Comparison of ENCODE assay signal across 32 cellular contexts in the genomic region with DNA sequence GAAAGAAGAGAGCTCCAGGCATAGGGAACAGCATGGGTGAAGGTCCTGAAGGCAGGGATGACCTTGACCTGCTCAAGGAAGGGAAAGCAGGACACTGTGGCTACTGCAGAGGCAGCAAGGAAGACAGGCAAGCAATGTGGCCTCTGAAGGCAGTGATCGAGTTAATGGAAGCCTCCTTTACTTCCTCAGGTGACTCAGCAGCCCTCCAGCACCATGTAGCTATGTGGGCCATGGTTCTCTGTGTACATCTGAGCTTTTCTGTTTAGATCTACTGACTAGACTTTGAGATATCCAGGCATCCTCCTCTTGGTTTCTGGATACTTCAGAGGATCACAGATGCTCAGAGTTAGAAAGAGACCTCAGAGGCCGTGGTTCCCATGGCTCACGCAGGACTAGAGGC.
"Had no signal": no experiment of that assay in that cellular context is flagged by ENCODE, and none has a peak within 500 bp of the region (broad histone marks: within the 10 kb centered on the region; RNA-seq: fewer than 3 reads in every experiment).

No MANE protein-coding gene starts in this region.

- H3K4me1 Mint-ChIP-seq: activated CD4-positive, alpha-beta memory T cell treated with anti-CD3 and anti-CD28 coated beads, Interleukin-2, amount 10 ng/mL, durations not matched to agents 7 days and 5 days; activated CD8-positive, alpha-beta memory T cell treated with anti-CD3 and anti-CD28 coated beads, Interleukin-2, amount 10 ng/mL, durations not matched to agents 7 days and 5 days; activated naive CD8-positive, alpha-beta T cell treated with anti-CD3 and anti-CD28 coated beads for 36 hours; activated T-helper 17 cell treated with anti-CD3 and anti-CD28 coated beads, Interleukin-2, amount 50 U/mL, for 72 hours had no signal

- H3K27ac Mint-ChIP-seq: activated CD4-positive, alpha-beta memory T cell treated with anti-CD3 and anti-CD28 coated beads, Interleukin-2, amount 10 ng/mL, durations not matched to agents 7 days and 5 days; activated CD8-positive, alpha-beta memory T cell treated with anti-CD3 and anti-CD28 coated beads, Interleukin-2, amount 10 ng/mL, durations not matched to agents 7 days and 5 days; activated naive CD8-positive, alpha-beta T cell treated with anti-CD3 and anti-CD28 coated beads for 36 hours; activated T-cell treated with anti-CD3 and anti-CD28 coated beads, Interleukin-2, amount 50 U/mL, for 72 hours; activated T-helper 17 cell treated with anti-CD3 and anti-CD28 coated beads, Interleukin-2, amount 50 U/mL, for 72 hours had no signal

- DNase-seq: activated CD4-positive, alpha-beta memory T cell treated with anti-CD3 and anti-CD28 coated beads, Interleukin-2, amount 10 ng/mL, durations not matched to agents 7 days and 5 days; activated CD4-positive, alpha-beta T cell treated with anti-CD3 and anti-CD28 coated beads for 1 hour; activated CD4-positive, alpha-beta T cell treated with anti-CD3 and anti-CD28 coated beads for 48 hours; activated CD4-positive, CD25-positive, alpha-beta regulatory T cell; activated CD8-positive, alpha-beta memory T cell treated with anti-CD3 and anti-CD28 coated beads for 24 hours; activated CD8-positive, alpha-beta memory T cell treated with anti-CD3 and anti-CD28 coated beads, Interleukin-2, amount 10 ng/mL, durations not matched to agents 7 days and 5 days; activated CD8-positive, alpha-beta memory T cell treated with anti-CD3 and anti-CD28 coated beads, Interleukin-2, amount 50 U/mL, for 48 hours; activated effector memory CD4-positive, alpha-beta T cell treated with anti-CD3 and anti-CD28 coated beads, Interleukin-2, amount 50 U/mL, for 16 hours; activated naive CD4-positive, alpha-beta T cell; activated naive CD4-positive, alpha-beta T cell treated with anti-CD3 and anti-CD28 coated beads, Interleukin-2, amount 50 U/mL, for 16 hours; activated naive CD8-positive, alpha-beta T cell treated with anti-CD3 and anti-CD28 coated beads for 36 hours; activated T-cell treated with anti-CD3 and anti-CD28 coated beads, Interleukin-2, amount 50 U/mL, for 72 hours; amniotic stem cell; aorta; caudate nucleus; MG63; NCI-H1048; NCI-H1105 treated with DMSO at 0.1 percent for 48 hours; NCI-H1436; NCI-H1694 treated with DMSO at 0.1 percent for 48 hours; NCI-H2029; NCI-H345; NCI-H524 treated with DMSO at 0.1 percent for 48 hours; PC-9; Right ventricle myocardium superior; SW 1271; T-helper 1 cell; T-helper 2 cell; T-helper 9 cell had no signal

- H3K27ac ChIP-seq: PC-9, VCaP had no signal

- H3K9me3 Mint-ChIP-seq: activated CD4-positive, alpha-beta memory T cell treated with anti-CD3 and anti-CD28 coated beads, Interleukin-2, amount 10 ng/mL, durations not matched to agents 7 days and 5 days had no signal

- H3K27me3 ChIP-seq: MG63 had no signal

- ATAC-seq: activated CD8-positive, alpha-beta memory T cell treated with anti-CD3 and anti-CD28 coated beads, Interleukin-2, amount 10 ng/mL, durations not matched to agents 7 days and 5 days; activated T-cell treated with anti-CD3 and anti-CD28 coated beads, Interleukin-2, amount 50 U/mL, for 72 hours; activated T-helper 17 cell treated with anti-CD3 and anti-CD28 coated beads, Interleukin-2, amount 50 U/mL, for 72 hours; K562 had no signal

- H3K36me3 Mint-ChIP-seq: activated CD8-positive, alpha-beta memory T cell treated with anti-CD3 and anti-CD28 coated beads, Interleukin-2, amount 10 ng/mL, durations not matched to agents 7 days and 5 days; activated naive CD8-positive, alpha-beta T cell treated with anti-CD3 and anti-CD28 coated beads for 36 hours had no signal

- H3K4me3 Mint-ChIP-seq: activated CD4-positive, alpha-beta memory T cell treated with anti-CD3 and anti-CD28 coated beads, Interleukin-2, amount 10 ng/mL, durations not matched to agents 7 days and 5 days; activated CD8-positive, alpha-beta memory T cell treated with anti-CD3 and anti-CD28 coated beads, Interleukin-2, amount 10 ng/mL, durations not matched to agents 7 days and 5 days; activated naive CD8-positive, alpha-beta T cell treated with anti-CD3 and anti-CD28 coated beads for 36 hours; activated T-cell treated with anti-CD3 and anti-CD28 coated beads, Interleukin-2, amount 50 U/mL, for 72 hours; activated T-helper 17 cell treated with anti-CD3 and anti-CD28 coated beads, Interleukin-2, amount 50 U/mL, for 72 hours had no signal

- H3K27me3 Mint-ChIP-seq: activated CD4-positive, alpha-beta memory T cell treated with anti-CD3 and anti-CD28 coated beads, Interleukin-2, amount 10 ng/mL, durations not matched to agents 7 days and 5 days; activated CD8-positive, alpha-beta memory T cell treated with anti-CD3 and anti-CD28 coated beads, Interleukin-2, amount 10 ng/mL, durations not matched to agents 7 days and 5 days; activated naive CD8-positive, alpha-beta T cell treated with anti-CD3 and anti-CD28 coated beads for 36 hours had no signal
